13 cellular contexts compared by ENCODE assay signal in genomic region chr3:127718244-127718915, GRCh38.
"Had no signal": no experiment of that assay in that cellular context is flagged by ENCODE, and none has a peak within 500 bp of the region (broad histone marks: within the 10 kb centered on the region; RNA-seq: fewer than 3 reads in every experiment).

No MANE protein-coding gene starts in this region.

- H3K4me3 Mint-ChIP-seq: activated T-helper 1 cell treated with anti-CD3 and anti-CD28 coated beads, Interleukin-12 subunit alpha, Interleukin-12 subunit beta, Interleukin-2, Interleukin-4 antibody, amounts not matched to agents 30 ng/mL and 10 ng/mL and 1 ng/mL, durations not matched to agents 14 hours and 24 hours and 36 hours; natural killer cell; T-cell; WTC11 had no signal

- ATAC-seq: mucosa of descending colon, natural killer cell, T-cell, WTC11 had no signal

- H3K36me3 ChIP-seq: adrenal gland, breast epithelium had no signal

- H3K36me3 Mint-ChIP-seq: natural killer cell, T-cell, WTC11 had no signal

- H3K27ac ChIP-seq: adrenal gland, stomach had no signal

- H3K27ac Mint-ChIP-seq: natural killer cell, T-cell, WTC11 had no signal

- H3K27me3 ChIP-seq: adrenal gland, breast epithelium, stomach had no signal

- H3K9me3 ChIP-seq: adrenal gland, breast epithelium, mucosa of descending colon, stomach had no signal

- H3K4me1 Mint-ChIP-seq: natural killer cell, T-cell had no signal

- H3K4me3 ChIP-seq: adrenal gland, breast epithelium, mucosa of descending colon, stomach had no signal

- H3K4me1 ChIP-seq: breast epithelium had no signal

- DNase-seq: activated CD4-positive, alpha-beta T cell treated with anti-CD3 and anti-CD28 coated beads for 48 hours; activated naive CD4-positive, alpha-beta T cell treated with Interleukin-2 at 50 U/mL for 16 hours; effector CD4-positive, alpha-beta T cell; mammary epithelial cell; mucosa of descending colon; natural killer cell; small intestine; stomach; T-cell had no signal

- H3K9me3 Mint-ChIP-seq: activated T-helper 1 cell treated with anti-CD3 and anti-CD28 coated beads, Interleukin-12 subunit alpha, Interleukin-12 subunit beta, Interleukin-2, Interleukin-4 antibody, amounts not matched to agents 30 ng/mL and 10 ng/mL and 1 ng/mL, durations not matched to agents 14 hours and 24 hours and 36 hours; natural killer cell; T-cell; WTC11 had no signal
